ENCODE assay signal across 13 cellular contexts in genomic region chr5:78661691-78662090, GRCh38. TPM values are rescaled to one million over a fixed set of nuclear protein-coding genes. Genes with fewer than 3 reads are reported as not detected.
DNase-seq lines count a peak whose midpoint lies in the region; ATAC-seq and TF ChIP-seq lines count a peak whose summit lies in the region.
"Had no signal": no experiment of that assay in that cellular context is flagged by ENCODE, and none has a peak within 500 bp of the region (broad histone marks: within the 10 kb centered on the region; RNA-seq: fewer than 3 reads in every experiment).

No MANE protein-coding gene starts in this region.

- H3K4me1 Mint-ChIP-seq in naive B cell, result peaks cover 0 to 8% (median 0%) of the 10 kb centered on the region in 3 donors
- peaks cover 9% of the 10 kb centered on the region for H3K4me1 Mint-ChIP-seq in glutamatergic neuron (ENCODE audit: low read depth, unreplicated experiment)
- H3K4me1 Mint-ChIP-seq: activated CD4-positive, alpha-beta T cell treated with anti-CD3 and anti-CD28 coated beads for 36 hours had no signal

- H3K36me3 Mint-ChIP-seq in naive B cell, result no peaks in the 10 kb centered on the region
- H3K36me3 Mint-ChIP-seq in glutamatergic neuron (ENCODE audit: unreplicated experiment), result no peaks in the 10 kb centered on the region

- peak overlapping the region in 1 of 6 donors; percentile 56 for H3K27ac Mint-ChIP-seq in naive B cell
- H3K27ac Mint-ChIP-seq in glutamatergic neuron (ENCODE audit: unreplicated experiment), result no peak overlapping the region
- H3K27ac Mint-ChIP-seq: activated CD4-positive, alpha-beta T cell treated with anti-CD3 and anti-CD28 coated beads for 36 hours; dendritic cell treated with granulocyte-macrophage colony-stimulating factor and Interleukin-4, amounts not matched to agents 40 ng/mL and 50 ng/mL, for 4 days had no signal

- DNase-seq in naive B cell (no peak), MV-4-11 (lab: John Stamatoyannopoulos, UW) (no peak), middle frontal gyrus (ENCODE audit: extremely low spot score, low spot score) (no peak), glutamatergic neuron (no peak)
- no peak for DNase-seq in activated CD4-positive, alpha-beta T cell treated with anti-CD3 and anti-CD28 coated beads for 4 hours
- DNase-seq: activated CD4-positive, alpha-beta T cell treated with anti-CD3 and anti-CD28 coated beads for 36 hours; aorta; NCI-H1417; NCI-H510A treated with DMSO at 0.1 percent for 48 hours had no signal

- no peak for TF ChIP-seq CTCF in glutamatergic neuron (IDR thresholded peaks at IDR 0.05; ENCODE audit: partially characterized antibody, unreplicated experiment)

- no peak overlapping the region for H3K4me3 Mint-ChIP-seq in naive B cell
- H3K4me3 Mint-ChIP-seq in glutamatergic neuron (ENCODE audit: unreplicated experiment), result no peak overlapping the region
- H3K4me3 Mint-ChIP-seq: activated CD4-positive, alpha-beta T cell treated with anti-CD3 and anti-CD28 coated beads for 36 hours; dendritic cell treated with granulocyte-macrophage colony-stimulating factor and Interleukin-4, amounts not matched to agents 40 ng/mL and 50 ng/mL, for 4 days had no signal

- H3K9me3 Mint-ChIP-seq in naive B cell, result peaks cover 0 to 6% (median 0%) of the 10 kb centered on the region in 7 donors
- peaks cover 3% of the 10 kb centered on the region for H3K9me3 Mint-ChIP-seq in glutamatergic neuron (ENCODE audit: unreplicated experiment)
- H3K9me3 Mint-ChIP-seq: dendritic cell treated with granulocyte-macrophage colony-stimulating factor and Interleukin-4, amounts not matched to agents 40 ng/mL and 50 ng/mL, for 4 days had no signal

- ATAC-seq in GM19023 (IDR thresholded peaks at IDR 0.05; ENCODE audit: unreplicated experiment) (peak; percentile 71), GM21786 (IDR thresholded peaks at IDR 0.05; ENCODE audit: unreplicated experiment) (peak; percentile 85), HG03135 (IDR thresholded peaks at IDR 0.05; ENCODE audit: unreplicated experiment) (peak; percentile 75), naive B cell (ENCODE audit: low read depth in 2 of 2) (peak; percentile 30 to 54)
- ATAC-seq: activated CD4-positive, alpha-beta T cell treated with anti-CD3 and anti-CD28 coated beads for 36 hours had no signal

- H3K27me3 Mint-ChIP-seq in naive B cell (peaks cover 0 to 9% (median 0%) of the 10 kb centered on the region in 3 donors), glutamatergic neuron (ENCODE audit: unreplicated experiment) (peaks cover 2% of the 10 kb centered on the region)

RNA-seq across cellular contexts. Expression of gene LHFPL2, which starts 13.1 kb away (rescaled TPM):
- polyA plus RNA-seq in naive B cell (ENCODE audit: low read depth in 6 of 6), result 10 to 100 TPM in 4 of 6 donors, 1 to 10 TPM in 2; 8.1 to 15.0 (median 12.3) TPM
- 2.5 TPM for total RNA-seq in glutamatergic neuron (ENCODE audit: unreplicated experiment)
